8 cellular contexts compared by ENCODE assay signal in the genomic region with DNA sequence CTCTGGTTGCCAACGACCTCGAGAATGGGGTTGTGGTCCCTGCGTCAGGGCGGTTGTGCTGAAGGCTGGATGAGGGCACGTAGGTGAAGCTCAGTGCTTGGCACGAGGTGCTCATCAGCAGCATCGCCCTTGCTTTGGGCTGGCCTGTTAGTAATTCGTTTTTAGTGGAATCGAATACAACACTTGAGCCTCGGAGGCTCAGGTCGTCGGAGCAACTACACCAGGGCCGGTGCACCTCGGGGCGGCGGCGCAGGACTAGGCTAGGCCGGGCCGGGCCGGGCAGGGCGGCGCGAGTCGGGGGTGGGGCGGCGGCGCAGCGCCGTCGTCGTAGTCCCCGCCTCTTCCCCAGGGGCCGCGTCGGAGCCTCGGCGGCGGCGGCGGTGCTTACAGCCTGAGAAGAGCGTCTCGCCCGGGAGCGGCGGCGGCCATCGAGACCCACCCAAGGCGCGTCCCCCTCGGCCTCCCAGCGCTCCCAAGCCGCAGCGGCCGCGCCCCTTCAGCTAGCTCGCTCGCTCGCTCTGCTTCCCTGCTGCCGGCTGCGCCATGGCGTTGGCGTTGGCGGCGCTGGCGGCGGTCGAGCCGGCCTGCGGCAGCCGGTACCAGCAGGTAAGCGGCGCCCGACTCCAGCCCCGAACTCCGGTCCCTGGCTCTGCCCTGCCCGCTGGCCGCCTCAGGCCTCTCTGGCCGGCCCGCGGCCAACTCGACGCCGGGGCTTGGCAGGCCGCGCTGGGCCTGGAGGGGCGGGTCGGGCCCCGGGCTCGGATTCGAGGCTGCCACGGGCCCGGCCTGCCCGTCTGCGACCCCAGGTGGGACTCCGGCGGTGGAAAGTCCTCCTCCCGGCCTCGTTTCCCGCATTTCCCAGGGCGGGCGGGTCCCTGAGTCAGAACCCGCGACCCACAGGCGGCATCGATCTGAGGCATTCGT. TPM values are rescaled to one million over a fixed set of nuclear protein-coding genes. Genes with fewer than 3 reads are reported as not detected.
DNase-seq lines count a peak whose midpoint lies in the region; ATAC-seq and TF ChIP-seq lines count a peak whose summit lies in the region.

A gene with protein sequence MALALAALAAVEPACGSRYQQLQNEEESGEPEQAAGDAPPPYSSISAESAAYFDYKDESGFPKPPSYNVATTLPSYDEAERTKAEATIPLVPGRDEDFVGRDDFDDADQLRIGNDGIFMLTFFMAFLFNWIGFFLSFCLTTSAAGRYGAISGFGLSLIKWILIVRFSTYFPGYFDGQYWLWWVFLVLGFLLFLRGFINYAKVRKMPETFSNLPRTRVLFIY (plus strand): TSS at position 348 of the 924 bp plus-strand sequence. CDS start 196 bp downstream, at position 544.

- no peak for TF ChIP-seq CTCF in mesothelial cell of epicardium (IDR thresholded peaks at IDR 0.05; ENCODE audit: unreplicated experiment)

- peak; percentile 77 to 90 (median 87) for DNase-seq in CD4-positive, CD25-positive, alpha-beta regulatory T cell
- DNase-seq in NOMO-1 treated with dmso at 0.1 percent for 144 hours (lab: John Stamatoyannopoulos, UW; ENCODE audit: unreplicated experiment) (peak; percentile 71), mesothelial cell of epicardium (ENCODE audit: low spot score in 2 of 2, unreplicated experiment in 2 of 2) (peak; percentile 72 to 84)
- DNase-seq in activated CD8-positive, alpha-beta memory T cell treated with anti-CD3 and anti-CD28 coated beads, Interleukin-2, amount 50 U/mL, for 1 hour (ENCODE audit: extremely low read depth) = peak; percentile 55
- peak; percentile 66 to 69 for DNase-seq in stimulated activated CD8-positive, alpha-beta memory T cell treated with anti-CD3 and anti-CD28 coated beads, Interleukin-15, amount 100 ng/mL, for 4 hours (ENCODE audit: low read depth in 2 of 2)

- H3K27ac Mint-ChIP-seq in CD4-positive, CD25-positive, alpha-beta regulatory T cell = peak within 1 kb of the TSS; percentile 97 to 99 (median 98)
- H3K27ac Mint-ChIP-seq in mesothelial cell of epicardium = peak within 1 kb of the TSS; percentile 94

- peaks cover 36 to 79% (median 48%) of the 10 kb centered on the region in 4 donors for H3K4me1 Mint-ChIP-seq in CD4-positive, CD25-positive, alpha-beta regulatory T cell
- H3K4me1 Mint-ChIP-seq in mesothelial cell of epicardium = peaks cover 27% of the 10 kb centered on the region

- H3K9me3 Mint-ChIP-seq in CD4-positive, CD25-positive, alpha-beta regulatory T cell = no peaks in the 10 kb centered on the region
- H3K9me3 Mint-ChIP-seq in mesothelial cell of epicardium = peaks cover 5% of the 10 kb centered on the region

- peak within 1 kb of the TSS; percentile 95 to 100 (median 96) for H3K4me3 Mint-ChIP-seq in CD4-positive, CD25-positive, alpha-beta regulatory T cell
- peak within 1 kb of the TSS; percentile 79 for H3K4me3 Mint-ChIP-seq in mesothelial cell of epicardium

- no peaks in the 10 kb centered on the region for H3K36me3 ChIP-seq in CD4-positive, CD25-positive, alpha-beta regulatory T cell (ENCODE audit: control insufficient read depth, insufficient read depth, low read length)

- no peaks in the 10 kb centered on the region for H3K9me3 ChIP-seq in CD4-positive, CD25-positive, alpha-beta regulatory T cell (ENCODE audit: control insufficient read depth in 2 of 2, low read length in 2 of 2)

- no peaks in the 10 kb centered on the region for H3K27me3 ChIP-seq in CD4-positive, CD25-positive, alpha-beta regulatory T cell (ENCODE audit: control insufficient read depth, insufficient read depth, low read length)

- peaks cover 5% of the 10 kb centered on the region for H3K27me3 Mint-ChIP-seq in CD4-positive, CD25-positive, alpha-beta regulatory T cell
- no peaks in the 10 kb centered on the region for H3K27me3 Mint-ChIP-seq in mesothelial cell of epicardium (ENCODE audit: low read depth)

- peak; percentile 94 to 95 for ATAC-seq in CD4-positive, CD25-positive, alpha-beta regulatory T cell (ENCODE audit: low read depth in 2 of 2)
- ATAC-seq in GM19372 (IDR thresholded peaks at IDR 0.05; ENCODE audit: low read depth, unreplicated experiment) (peak; percentile 95), HG03520 (IDR thresholded peaks at IDR 0.05; ENCODE audit: unreplicated experiment) (peak; percentile 94)

- H3K4me3 ChIP-seq in CD4-positive, CD25-positive, alpha-beta regulatory T cell (ENCODE audit: low read depth, low read length) = peak within 1 kb of the TSS; percentile 99

- in situ Hi-C loops in endometrial microvascular endothelial cells (cut with HindIII; ENCODE audit: inconsistent ontology term, low pct_unique_long_range_greater_than_20kb, low sequenced_read_pairs) = no loop called here

- peaks cover 16% of the 10 kb centered on the region for H3K36me3 Mint-ChIP-seq in CD4-positive, CD25-positive, alpha-beta regulatory T cell
- peaks cover 13% of the 10 kb centered on the region for H3K36me3 Mint-ChIP-seq in mesothelial cell of epicardium

- H3K4me1 ChIP-seq in CD4-positive, CD25-positive, alpha-beta regulatory T cell (ENCODE audit: control insufficient read depth, insufficient read depth, low read length, poor library complexity, severe bottlenecking) = peaks cover 42% of the 10 kb centered on the region

- H3K27ac ChIP-seq in CD4-positive, CD25-positive, alpha-beta regulatory T cell (ENCODE audit: insufficient read depth, low read length, poor library complexity, severe bottlenecking) = peak within 1 kb of the TSS; percentile 95

RNA-seq across cellular contexts. Expression of the gene that starts here (rescaled TPM):
- 109 TPM for total RNA-seq in CD4-positive, CD25-positive, alpha-beta regulatory T cell
- 10 to 100 TPM; 68.2 to 89.3 (median 78.6) TPM for polyA plus RNA-seq in CD4-positive, CD25-positive, alpha-beta regulatory T cell
- total RNA-seq in endometrial microvascular endothelial cells (ENCODE audit: inconsistent ontology term) (62.1 TPM), mesothelial cell of epicardium (63.2 to 67.9 TPM (median 66.1 TPM) in 3 replicates)

Comparison
In these comparisons a context has a peak if more than half of its experiments do, and no peak if none do; other contexts are left out.
1. Peak in every context shown above with its lines: DNase-seq, ATAC-seq, H3K4me3 ChIP-seq and H3K27ac ChIP-seq.